In genomic region chr3:124429129-124429815, GRCh38 we compare ENCODE assay signal across 10 cellular contexts.
DNase-seq lines count a peak whose midpoint lies in the region; ATAC-seq and TF ChIP-seq lines count a peak whose summit lies in the region.
"Had no signal": no experiment of that assay in that cellular context is flagged by ENCODE, and none has a peak within 500 bp of the region (broad histone marks: within the 10 kb centered on the region; RNA-seq: fewer than 3 reads in every experiment).

No MANE protein-coding gene starts in this region.

- peak; percentile 83 for DNase-seq in ELR (ENCODE audit: low read depth)
- peak; percentile 92 for DNase-seq in NCI-H2029 (lab: John Stamatoyannopoulos, UW)
- peak; percentile 79 for DNase-seq in mesendoderm
- DNase-seq in colonic mucosa: no peak
- DNase-seq in right cardiac atrium: no peak
- no peak for DNase-seq in effector CD4-positive, alpha-beta T cell
- DNase-seq: activated naive CD4-positive, alpha-beta T cell; heart left ventricle had no signal

- H3K9me3 ChIP-seq in colonic mucosa (no peaks in the 10 kb centered on the region), right cardiac atrium (ENCODE audit: control insufficient read depth, low read length) (no peaks in the 10 kb centered on the region)
- H3K9me3 ChIP-seq: heart left ventricle had no signal

- ATAC-seq in right cardiac atrium (no peak), HG02885 (IDR thresholded peaks at IDR 0.05; ENCODE audit: poor library complexity, unreplicated experiment) (no peak)
- ATAC-seq: heart left ventricle had no signal

- no peak overlapping the region for H3K23ac ChIP-seq in mesendoderm (ENCODE audit: low read length)

- intact Hi-C loops in colonic mucosa (cut with DNase I) (no loop called here), right cardiac atrium (cut with DNase I) (no loop called here)

- H3K27me3 ChIP-seq in mesendoderm (ENCODE audit: insufficient read depth, low read length, poor library complexity) (no peaks in the 10 kb centered on the region), colonic mucosa (no peaks in the 10 kb centered on the region), right cardiac atrium (ENCODE audit: control insufficient read depth, insufficient read depth) (no peaks in the 10 kb centered on the region)
- H3K27me3 ChIP-seq: heart left ventricle had no signal

- no peak overlapping the region for H3K4me3 ChIP-seq in mesendoderm (ENCODE audit: low read length)
- no peak overlapping the region for H3K4me3 ChIP-seq in colonic mucosa
- no peak overlapping the region for H3K4me3 ChIP-seq in right cardiac atrium (ENCODE audit: low read length)
- H3K4me3 ChIP-seq: heart left ventricle had no signal

- no peak overlapping the region for H2BK5ac ChIP-seq in mesendoderm (ENCODE audit: low read length)

- H3K9ac ChIP-seq in mesendoderm (ENCODE audit: low read length): no peak overlapping the region
- no peak overlapping the region for H3K9ac ChIP-seq in colonic mucosa (ENCODE audit: low read depth in 2 of 2, low read length in 2 of 2)

- no peaks in the 10 kb centered on the region for H3K79me2 ChIP-seq in mesendoderm (ENCODE audit: control insufficient read depth, insufficient read depth, low read length)

- H3K36me3 ChIP-seq in mesendoderm (ENCODE audit: control insufficient read depth, insufficient read depth, low read length) (no peaks in the 10 kb centered on the region), colonic mucosa (no peaks in the 10 kb centered on the region)

- H2AK5ac ChIP-seq in mesendoderm (ENCODE audit: low read length): no peak overlapping the region

- no peak overlapping the region for H3K4me2 ChIP-seq in mesendoderm (ENCODE audit: low read length)

- H3K4ac ChIP-seq in mesendoderm (ENCODE audit: low read depth, low read length): no peak overlapping the region

- no peak overlapping the region for H2BK15ac ChIP-seq in mesendoderm (replicated peaks; ENCODE audit: low read depth)

- no peak overlapping the region for H3K56ac ChIP-seq in mesendoderm (ENCODE audit: low read length)

- H3K27ac ChIP-seq in angular gyrus (ENCODE audit: low read depth, low read length) (peak overlapping the region; percentile 10), mesendoderm (ENCODE audit: low read depth, low read length) (no peak overlapping the region), colonic mucosa (no peak overlapping the region), right cardiac atrium (ENCODE audit: low read length) (no peak overlapping the region)
- H3K27ac ChIP-seq: heart left ventricle had no signal

- no CpG with 5 or more reads among the region's 3 CpGs for WGBS in mesendoderm (ENCODE audit: extremely low coverage, insufficient coverage, low lambda C conversion rate)
- WGBS in right cardiac atrium: 77% methylated on average over 3 of the region's 3 CpGs

- H4K8ac ChIP-seq in mesendoderm (ENCODE audit: low read depth, low read length): no peak overlapping the region

- H3K4me1 ChIP-seq in mesendoderm (ENCODE audit: control insufficient read depth, low read depth, low read length): peaks cover 4% of the 10 kb centered on the region
- H3K4me1 ChIP-seq in colonic mucosa: peaks cover 4% of the 10 kb centered on the region
- H3K4me1 ChIP-seq in right cardiac atrium (ENCODE audit: control insufficient read depth, insufficient read depth, low read length): no peaks in the 10 kb centered on the region
- H3K4me1 ChIP-seq: heart left ventricle had no signal

- H3K18ac ChIP-seq in mesendoderm (ENCODE audit: low read length): no peak overlapping the region

- no peak overlapping the region for H4K5ac ChIP-seq in mesendoderm (ENCODE audit: low read length)

- TF ChIP-seq CTCF in colonic mucosa (IDR thresholded peaks at IDR 0.05): no peak

- no peak overlapping the region for H2BK120ac ChIP-seq in mesendoderm (ENCODE audit: low read depth, low read length)

- no peaks in the 10 kb centered on the region for H3K79me1 ChIP-seq in mesendoderm (ENCODE audit: low read length)

Comparison
In these comparisons a context has a peak if more than half of its experiments do, and no peak if none do; other contexts are left out.
1. DNase-seq: peak in ELR (single experiment), NCI-H2029 (single experiment) and mesendoderm (single experiment); none in colonic mucosa (single experiment), right cardiac atrium (0 of 3) and effector CD4-positive, alpha-beta T cell (single experiment).